23 cellular contexts compared by ENCODE assay signal in the genomic region with DNA sequence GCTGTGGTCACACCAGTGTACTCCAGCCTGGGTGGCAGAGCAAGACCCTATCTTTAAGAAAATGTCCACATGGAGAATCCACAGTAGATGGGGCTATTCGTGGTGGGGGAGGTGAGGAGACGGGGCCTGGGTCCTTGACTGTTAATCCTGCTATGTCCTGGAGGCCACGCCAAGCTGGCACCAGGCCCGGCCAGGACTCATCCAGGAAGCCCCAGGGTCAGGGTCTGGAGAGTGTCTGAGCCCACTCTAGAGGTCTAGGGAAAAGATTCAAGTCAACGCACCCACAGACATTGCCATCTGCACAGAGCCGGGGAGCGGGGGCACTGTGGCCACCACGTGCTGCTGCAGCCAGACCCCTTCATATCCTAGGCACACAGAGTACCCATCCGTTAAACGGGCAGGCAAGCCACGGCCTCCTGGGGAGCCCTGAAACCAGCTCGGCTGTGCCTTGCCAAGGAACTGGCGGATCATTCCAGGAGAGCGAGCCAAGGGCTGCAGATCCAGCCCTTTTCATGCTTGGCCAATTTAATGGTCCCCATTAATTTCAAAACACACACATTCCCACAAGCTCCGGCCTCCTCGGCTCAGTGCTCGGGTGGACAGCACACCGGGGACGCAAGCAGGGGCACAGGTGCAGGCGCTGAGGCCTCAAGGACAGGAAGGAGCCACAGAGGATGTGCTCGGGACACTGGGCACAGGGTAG. TPM values are rescaled to one million over a fixed set of nuclear protein-coding genes. Genes with fewer than 3 reads are reported as not detected.
DNase-seq lines count a peak whose midpoint lies in the region; ATAC-seq and TF ChIP-seq lines count a peak whose summit lies in the region.
"Had no signal": no experiment of that assay in that cellular context is flagged by ENCODE, and none has a peak within 500 bp of the region (broad histone marks: within the 10 kb centered on the region; RNA-seq: fewer than 3 reads in every experiment).

No MANE protein-coding gene starts in this region.

- H3K9me3 ChIP-seq in left ventricle myocardium inferior (replicated peaks) (no peaks in the 10 kb centered on the region), duodenal mucosa (ENCODE audit: control insufficient read depth in 1 of 2, low read length in 2 of 2) (no peaks in the 10 kb centered on the region), transverse colon (no peaks in the 10 kb centered on the region)
- H3K9me3 ChIP-seq: ascending aorta, Caco-2, uterus had no signal

- no peak overlapping the region for H3K4me3 Mint-ChIP-seq in nephron progenitor cell
- H3K4me3 Mint-ChIP-seq: activated naive CD4-positive, alpha-beta T cell treated with anti-CD3 and anti-CD28 coated beads, Interleukin-2, amount 50 U/mL, for 24 hours; natural killer cell treated with Interleukin-12 subunit alpha and Interleukin-12 subunit beta and Interleukin-15 and Interleukin-18, amount 100 ng/mL, for 72 hours had no signal

- in situ Hi-C loops in transverse colon (cut with MboI; ENCODE audit: low pct_ligation_motif_present in 1 of 4, low pct_unique_long_range_greater_than_20kb in 1 of 4, low sequenced_read_pairs in 3 of 4) = loop anchor here in 3 of 4 donors (10.0 kb wide), 2 partner anchors 136 to 146 kb away; no protein-coding TSS in a partner anchor

- H3K27me3 ChIP-seq in left ventricle myocardium inferior (ENCODE audit: low read depth) (no peaks in the 10 kb centered on the region), duodenal mucosa (ENCODE audit: control insufficient read depth in 1 of 2, insufficient read depth in 2 of 2, low read length in 2 of 2) (no peaks in the 10 kb centered on the region), transverse colon (no peaks in the 10 kb centered on the region)
- H3K27me3 ChIP-seq: ascending aorta, uterus had no signal

- TF ChIP-seq EP300 in transverse colon (IDR thresholded peaks at IDR 0.05; ENCODE audit: low read depth) = no peak

- H3K4me3 ChIP-seq in left ventricle myocardium inferior (no peak overlapping the region), duodenal mucosa (ENCODE audit: low read depth in 1 of 2, low read length in 2 of 2) (no peak overlapping the region), transverse colon (no peak overlapping the region)
- H3K4me3 ChIP-seq: ascending aorta, GM12878, SK-N-MC, uterus had no signal

- no peak for TF ChIP-seq POLR2A in transverse colon (IDR thresholded peaks at IDR 0.05)

- H3K9me3 Mint-ChIP-seq in nephron progenitor cell = no peaks in the 10 kb centered on the region
- H3K9me3 Mint-ChIP-seq: activated naive CD4-positive, alpha-beta T cell treated with anti-CD3 and anti-CD28 coated beads, Interleukin-2, amount 50 U/mL, for 24 hours; natural killer cell treated with Interleukin-12 subunit alpha and Interleukin-12 subunit beta and Interleukin-15 and Interleukin-18, amount 100 ng/mL, for 72 hours had no signal

- TF ChIP-seq CTCF in left ventricle myocardium inferior (IDR thresholded peaks at IDR 0.05; ENCODE audit: borderline replicate concordance) = no peak
- no peak for TF ChIP-seq CTCF in nephron progenitor cell (IDR thresholded peaks at IDR 0.05)
- no peak for TF ChIP-seq CTCF in transverse colon (IDR thresholded peaks at IDR 0.05)

- WGBS in transverse colon (ENCODE audit: low coverage in 1 of 2), 2 donors = 85% methylated on average over 20 of the region's 21 CpGs; no CpG with 5 or more reads in 1 of the 2 donors

- H3K4me1 ChIP-seq in left ventricle myocardium inferior (peaks cover 13% of the 10 kb centered on the region), duodenal mucosa (ENCODE audit: control insufficient read depth in 1 of 2, insufficient read depth in 2 of 2, low read length in 2 of 2) (no peaks in the 10 kb centered on the region), transverse colon (peaks cover 0 to 4% (median 0%) of the 10 kb centered on the region in 4 donors)
- H3K4me1 ChIP-seq: ascending aorta, Caco-2, uterus had no signal

- H3K27ac ChIP-seq in left ventricle myocardium inferior (replicated peaks) (no peak overlapping the region), duodenal mucosa (ENCODE audit: low read depth, low read length) (peak overlapping the region; percentile 20), transverse colon (peak overlapping the region in 1 of 4 donors; percentile 41)
- H3K27ac ChIP-seq: ascending aorta, epithelial cell of prostate, SK-N-MC, uterus had no signal

- H3K36me3 Mint-ChIP-seq in nephron progenitor cell (ENCODE audit: low read depth) = no peaks in the 10 kb centered on the region
- H3K36me3 Mint-ChIP-seq: activated naive CD4-positive, alpha-beta T cell treated with anti-CD3 and anti-CD28 coated beads, Interleukin-2, amount 50 U/mL, for 24 hours; natural killer cell treated with Interleukin-12 subunit alpha and Interleukin-12 subunit beta and Interleukin-15 and Interleukin-18, amount 100 ng/mL, for 72 hours had no signal

- no peak overlapping the region for H3K9ac ChIP-seq in duodenal mucosa (ENCODE audit: low read depth in 1 of 2, low read length in 2 of 2)

- intact Hi-C loops in left ventricle myocardium superior (cut with micrococcal nuclease) = no loop called here
- intact Hi-C loops in left ventricle myocardium inferior (cut with micrococcal nuclease) = no loop called here
- intact Hi-C loops in transverse colon (cut with DNase I; ENCODE audit: low total_unique reads) = no loop called here

- H3K27ac Mint-ChIP-seq in nephron progenitor cell = no peak overlapping the region
- H3K27ac Mint-ChIP-seq: activated naive CD4-positive, alpha-beta T cell treated with anti-CD3 and anti-CD28 coated beads, Interleukin-2, amount 50 U/mL, for 24 hours; natural killer cell treated with Interleukin-12 subunit alpha and Interleukin-12 subunit beta and Interleukin-15 and Interleukin-18, amount 100 ng/mL, for 72 hours had no signal

- peaks cover 46% of the 10 kb centered on the region for H3K27me3 Mint-ChIP-seq in nephron progenitor cell (ENCODE audit: low read depth, poor library complexity)
- H3K27me3 Mint-ChIP-seq: activated naive CD4-positive, alpha-beta T cell treated with anti-CD3 and anti-CD28 coated beads, Interleukin-2, amount 50 U/mL, for 24 hours; natural killer cell treated with Interleukin-12 subunit alpha and Interleukin-12 subunit beta and Interleukin-15 and Interleukin-18, amount 100 ng/mL, for 72 hours had no signal

- DNase-seq in left ventricle myocardium superior (peak; percentile 30), left ventricle myocardium inferior (no peak), nephron progenitor cell (peak; percentile 37), retina (no peak), SKM-1 treated with dmso at 0.1 percent for 144 hours (lab: John Stamatoyannopoulos, UW; ENCODE audit: unreplicated experiment) (no peak), transverse colon (no peak)
- no peak for DNase-seq in stimulated activated CD4-positive, alpha-beta T cell treated with anti-CD3 and anti-CD28 coated beads, Interleukin-12 subunit alpha, Interleukin-12 subunit beta, amount 100 ng/mL, for 4 hours
- DNase-seq: activated CD4-positive, alpha-beta T cell treated with anti-CD3 and anti-CD28 coated beads, Interleukin-2, amount 50 U/mL, for 4 hours; Caco-2; DND-41; effector CD4-positive, alpha-beta T cell; NCI-H1048; NCI-H187 treated with DMSO at 0.1 percent for 48 hours; NCI-H69; RPMI8226; uterus had no signal

- peaks cover 55% of the 10 kb centered on the region for H3K4me1 Mint-ChIP-seq in nephron progenitor cell

- H3K36me3 ChIP-seq in left ventricle myocardium inferior (no peaks in the 10 kb centered on the region), duodenal mucosa (ENCODE audit: control insufficient read depth in 1 of 2, insufficient read depth in 2 of 2, low read length in 2 of 2) (no peaks in the 10 kb centered on the region), transverse colon (no peaks in the 10 kb centered on the region)
- H3K36me3 ChIP-seq: ascending aorta, uterus had no signal

- no peak for ATAC-seq in left ventricle myocardium superior
- ATAC-seq: GM12878; natural killer cell treated with Interleukin-12 subunit alpha and Interleukin-12 subunit beta and Interleukin-15 and Interleukin-18, amount 100 ng/mL, for 72 hours had no signal

RNA-seq across cellular contexts. Expression of a gene that starts 24.7 kb away (rescaled TPM):
- total RNA-seq in left ventricle myocardium superior (139 TPM), left ventricle myocardium inferior (127 TPM), transverse colon (10 to 100 TPM; 42.9 to 50.7 (median 50.1) TPM)

RNA-seq across cellular contexts. Expression of a gene that starts 44.7 kb away (rescaled TPM):
- total RNA-seq in left ventricle myocardium superior (127 TPM), left ventricle myocardium inferior (97.4 TPM), transverse colon (100 to 1,000 TPM in 1 of 4 donors, 10 to 100 TPM in 3; 45.3 to 181 (median 65.9) TPM)

Comparison
In these comparisons a context has a peak if more than half of its experiments do, and no peak if none do; other contexts are left out.
1. DNase-seq: peak in left ventricle myocardium superior (single experiment) and nephron progenitor cell (single experiment); none in left ventricle myocardium inferior (single experiment), retina (single experiment), SKM-1 treated with dmso at 0.1 percent for 144 hours (single experiment), stimulated activated CD4-positive, alpha-beta T cell treated with anti-CD3 and anti-CD28 coated beads, Interleukin-12 subunit alpha, Interleukin-12 subunit beta, amount 100 ng/mL, for 4 hours (single experiment) and transverse colon (single experiment).